In genomic region chr16:50272687-50273381, GRCh38 we compare ENCODE assay signal across 15 cellular contexts. TPM values are rescaled to one million over a fixed set of nuclear protein-coding genes. Genes with fewer than 3 reads are reported as not detected.
DNase-seq lines count a peak whose midpoint lies in the region; ATAC-seq, FAIRE-seq and TF ChIP-seq lines count a peak whose summit lies in the region.
"Had no signal": no experiment of that assay in that cellular context is flagged by ENCODE, and none has a peak within 500 bp of the region (broad histone marks: within the 10 kb centered on the region; RNA-seq: fewer than 3 reads in every experiment).

No MANE protein-coding gene starts in this region.

- DNase-seq in left ventricle myocardium superior (peak; percentile 11), right atrium auricular region (ENCODE audit: low spot score) (no peak), activated B cell treated with CpG ODN at 0.5 μM for 24 hours (no peak), immature natural killer cell (no peak), RWPE1 (ENCODE audit: low spot score) (no peak), small intestine (no peak)
- DNase-seq in stimulated activated CD4-positive, alpha-beta T cell treated with anti-CD3 and anti-CD28 coated beads, Interleukin-4, amount 100 ng/mL, for 24 hours: no peak
- DNase-seq: endodermal cell, foreskin keratinocyte, MM.1S had no signal

- H3K9me3 Mint-ChIP-seq in activated B cell treated with CpG ODN at 0.5 μM for 24 hours: no peaks in the 10 kb centered on the region
- H3K9me3 Mint-ChIP-seq in immature natural killer cell: no peaks in the 10 kb centered on the region
- H3K9me3 Mint-ChIP-seq: endodermal cell had no signal

- ATAC-seq in left ventricle myocardium superior (no peak), activated B cell treated with CpG ODN at 0.5 μM for 24 hours (ENCODE audit: low read depth) (no peak)
- ATAC-seq: foreskin keratinocyte had no signal

- H3K27me3 ChIP-seq in right atrium auricular region (no peaks in the 10 kb centered on the region), thymus (ENCODE audit: control insufficient read depth, insufficient read depth) (no peaks in the 10 kb centered on the region), small intestine (ENCODE audit: control insufficient read depth in 2 of 2, insufficient read depth in 2 of 2, low read length in 2 of 2) (no peaks in the 10 kb centered on the region)
- H3K27me3 ChIP-seq: foreskin keratinocyte, SJSA1, tibial nerve had no signal

- no peaks in the 10 kb centered on the region for H3K27me3 Mint-ChIP-seq in activated B cell treated with CpG ODN at 0.5 μM for 24 hours
- peaks cover 3 to 12% (median 5%) of the 10 kb centered on the region in 3 donors for H3K27me3 Mint-ChIP-seq in immature natural killer cell (ENCODE audit: low read depth in 3 of 3)

- H3K27ac ChIP-seq in right atrium auricular region (no peak overlapping the region), thymus (ENCODE audit: low read depth) (peak overlapping the region; percentile 21), RWPE1 (no peak overlapping the region), small intestine (ENCODE audit: low read depth in 1 of 2, low read length in 1 of 2) (no peak overlapping the region)
- H3K27ac ChIP-seq: foreskin keratinocyte, SJSA1, VCaP had no signal

- H3K4me1 Mint-ChIP-seq in activated B cell treated with CpG ODN at 0.5 μM for 24 hours (peaks cover 91% of the 10 kb centered on the region), immature natural killer cell (peaks cover 99% of the 10 kb centered on the region in 2 donors)

- TF ChIP-seq CTCF in right atrium auricular region (IDR thresholded peaks at IDR 0.05): no peak
- TF ChIP-seq CTCF in activated B cell treated with CpG ODN at 0.5 μM for 24 hours (IDR thresholded peaks at IDR 0.05): no peak
- no peak for TF ChIP-seq CTCF in RWPE1 (conservative IDR thresholded peaks at IDR 0.05; ENCODE audit: low read depth)

- WGBS in thymus: 95% methylated on average over 5 of the region's 5 CpGs
- 87 to 95% (median 92%) methylated on average over 5 of the region's 5 CpGs for WGBS in small intestine, 3 donors

- H3K4me1 ChIP-seq in right atrium auricular region (no peaks in the 10 kb centered on the region), thymus (ENCODE audit: control insufficient read depth, insufficient read depth, low read length) (peaks cover 23% of the 10 kb centered on the region), small intestine (ENCODE audit: control insufficient read depth in 2 of 2, insufficient read depth in 1 of 2, low read depth in 1 of 2, low read length in 1 of 2) (no peaks in the 10 kb centered on the region)
- H3K4me1 ChIP-seq: foreskin keratinocyte had no signal

- FAIRE-seq in small intestine (lab: Jason Lieb, UNC): no peak

- CTCF ChIA-PET in activated B cell treated with CpG ODN at 0.5 μM for 24 hours (lab: Charles Lee) (interaction anchor here (1.3 to 4.4 kb wide), 6 partner anchors 9 to 83 kb away, joined by 4 to 21 read pairs (median 12); no protein-coding TSS in a partner anchor), RWPE1 (lab: Yijun Ruan, JAX) (no interaction called here)

- H3K27ac Mint-ChIP-seq in activated B cell treated with CpG ODN at 0.5 μM for 24 hours (peak overlapping the region; percentile 100), immature natural killer cell (peak overlapping the region; percentile 92 to 99 (median 98))
- H3K27ac Mint-ChIP-seq: brain, endodermal cell had no signal

- intact Hi-C loops in left ventricle myocardium superior (cut with micrococcal nuclease) (no loop called here), activated B cell treated with CpG ODN at 0.5 μM for 24 hours (cut with micrococcal nuclease) (no loop called here)

- H3K36me3 ChIP-seq in right atrium auricular region: no peaks in the 10 kb centered on the region
- peaks cover 10% of the 10 kb centered on the region for H3K36me3 ChIP-seq in thymus (ENCODE audit: control insufficient read depth, insufficient read depth)
- no peaks in the 10 kb centered on the region for H3K36me3 ChIP-seq in small intestine (ENCODE audit: control insufficient read depth in 2 of 2, insufficient read depth in 2 of 2, low read length in 2 of 2)
- H3K36me3 ChIP-seq: tibial nerve had no signal

- H3K4me3 Mint-ChIP-seq in activated B cell treated with CpG ODN at 0.5 μM for 24 hours: peak overlapping the region; percentile 99
- H3K4me3 Mint-ChIP-seq in immature natural killer cell: peak overlapping the region; percentile 87 to 93 (median 89)
- H3K4me3 Mint-ChIP-seq: brain, endodermal cell had no signal

- H3K9me3 ChIP-seq in right atrium auricular region (no peaks in the 10 kb centered on the region), thymus (ENCODE audit: control insufficient read depth) (no peaks in the 10 kb centered on the region), small intestine (ENCODE audit: control insufficient read depth, low read depth) (no peaks in the 10 kb centered on the region)
- H3K9me3 ChIP-seq: SJSA1, tibial nerve had no signal

- no peak overlapping the region for H3K4me3 ChIP-seq in right atrium auricular region
- H3K4me3 ChIP-seq in thymus (ENCODE audit: low read length): no peak overlapping the region
- H3K4me3 ChIP-seq in small intestine (ENCODE audit: low read depth in 1 of 2, low read length in 2 of 2): no peak overlapping the region
- H3K4me3 ChIP-seq: SJSA1, tibial nerve had no signal

- POLR2A ChIA-PET in activated B cell treated with CpG ODN at 0.5 μM for 24 hours (lab: Charles Lee) (interaction anchor here (1.2 to 16.1 kb wide), 6 partner anchors 4 to 408 kb away, joined by 6 to 244 read pairs (median 11); partner anchors contain the start of genes ADCY7 and SNX20), RWPE1 (lab: Yijun Ruan, JAX; ENCODE audit: low non-redundant PET) (no interaction called here)

- peaks cover 8% of the 10 kb centered on the region for H3K36me3 Mint-ChIP-seq in activated B cell treated with CpG ODN at 0.5 μM for 24 hours (ENCODE audit: low read depth)
- peaks cover 4 to 13% (median 11%) of the 10 kb centered on the region in 3 donors for H3K36me3 Mint-ChIP-seq in immature natural killer cell
- H3K36me3 Mint-ChIP-seq: brain had no signal

RNA-seq across cellular contexts. Expression of gene ADCY7, which starts 6.5 kb away (rescaled TPM):
- total RNA-seq in left ventricle myocardium superior (8.3 TPM), right atrium auricular region (10 to 100 TPM in 1 of 2 donors, 1 to 10 TPM in 1; 8.5 to 17.1 TPM), activated B cell treated with CpG ODN at 0.5 μM for 24 hours (109 and 128 TPM in 2 replicates)
- polyA plus RNA-seq in immature natural killer cell (100 to 1,000 TPM in 2 of 3 donors, 10 to 100 TPM in 1; 97.6 to 209 (median 108) TPM), thymus (23.1 TPM), small intestine (1 to 10 TPM in 1 of 3 donors, under 1 TPM in 2; 0.45 to 6.3 (median 0.54) TPM)
